13 cellular contexts compared by ENCODE assay signal in the genomic region with DNA sequence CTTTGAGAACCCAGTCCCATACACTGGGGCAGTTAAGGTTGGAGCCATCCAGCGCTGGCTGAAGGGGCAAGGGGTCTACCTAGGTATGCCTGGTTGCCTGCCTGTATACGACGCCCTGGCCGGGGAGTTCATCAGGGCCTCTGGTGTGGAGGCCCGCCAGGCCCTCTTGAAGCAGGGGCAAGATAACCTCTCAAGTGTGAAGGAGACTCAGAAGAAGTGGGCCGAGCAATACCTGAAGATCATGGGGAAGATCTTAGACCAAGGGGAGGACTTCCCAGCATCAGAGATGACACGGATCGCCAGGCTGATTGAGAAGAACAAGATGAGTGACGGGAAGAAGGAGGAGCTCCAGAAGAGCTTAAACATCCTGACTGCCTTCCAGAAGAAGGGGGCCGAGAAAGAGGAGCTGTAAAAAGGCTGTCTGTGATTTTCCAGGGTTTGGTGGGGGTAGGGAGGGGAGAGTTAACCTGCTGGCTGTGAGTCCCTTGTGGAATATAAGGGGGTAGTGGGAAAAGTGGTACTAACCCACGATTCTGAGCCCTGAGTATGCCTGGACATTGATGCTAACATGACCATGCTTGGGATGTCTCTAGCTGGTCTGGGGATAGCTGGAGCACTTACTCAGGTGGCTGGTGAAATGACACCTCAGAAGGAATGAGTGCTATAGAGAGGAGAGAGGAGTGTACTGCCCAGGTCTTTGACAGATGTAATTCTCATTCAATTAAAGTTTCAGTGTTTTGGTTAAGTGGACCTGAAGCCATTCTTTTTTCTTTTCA. TPM values are rescaled to one million over a fixed set of nuclear protein-coding genes. Genes with fewer than 3 reads are reported as not detected.
DNase-seq lines count a peak whose midpoint lies in the region; ATAC-seq and TF ChIP-seq lines count a peak whose summit lies in the region.
"Had no signal": no experiment of that assay in that cellular context is flagged by ENCODE, and none has a peak within 500 bp of the region (broad histone marks: within the 10 kb centered on the region; RNA-seq: fewer than 3 reads in every experiment).

No MANE protein-coding gene starts in this region.

- H3K27me3 ChIP-seq in GM23338 (ENCODE audit: insufficient read depth), result no peaks in the 10 kb centered on the region

- H4K20me1 ChIP-seq in GM23338 (replicated peaks; ENCODE audit: insufficient read depth), result peaks cover 57% of the 10 kb centered on the region

- peaks cover 33% of the 10 kb centered on the region for H3K4me1 Mint-ChIP-seq in activated CD4-positive, alpha-beta T cell treated with anti-CD3 and anti-CD28 coated beads, Interleukin-2, amount 10 ng/mL, durations not matched to agents 24 days and 14 days
- H3K4me1 Mint-ChIP-seq in GM23338, result peaks cover 12% of the 10 kb centered on the region; the same call in 2 of the 3 replicates
- H3K4me1 Mint-ChIP-seq in activated naive CD8-positive, alpha-beta T cell (ENCODE audit: low read depth), result peaks cover 43% of the 10 kb centered on the region
- H3K4me1 Mint-ChIP-seq in naive thymus-derived CD8-positive, alpha-beta T cell, result peaks cover 30 to 57% (median 49%) of the 10 kb centered on the region in 4 donors

- 0 out of 2 replicates have a peak overlapping the region, but pooled peaks have one; percentile 1 for H3K27ac ChIP-seq in GM23338 (ENCODE audit: low read depth)

- H3K4me1 ChIP-seq in GM23338 (ENCODE audit: insufficient read depth), result no peaks in the 10 kb centered on the region

- no peak overlapping the region for H3K4me3 Mint-ChIP-seq in activated CD4-positive, alpha-beta T cell treated with anti-CD3 and anti-CD28 coated beads, Interleukin-2, amount 10 ng/mL, durations not matched to agents 24 days and 14 days
- H3K4me3 Mint-ChIP-seq in GM23338, result no peak overlapping the region
- H3K4me3 Mint-ChIP-seq in activated naive CD8-positive, alpha-beta T cell, result no peak overlapping the region
- H3K4me3 Mint-ChIP-seq in naive thymus-derived CD8-positive, alpha-beta T cell, result no peak overlapping the region
- H3K4me3 Mint-ChIP-seq: stimulated activated memory B cell treated with anti-CD40 and anti-IgM and Interleukin-4, amounts not matched to agents 10 μg/mL and 1 μg/mL and 100 μg/mL, for 72 hours had no signal

- peaks cover 49% of the 10 kb centered on the region for H3K36me3 Mint-ChIP-seq in activated CD4-positive, alpha-beta T cell treated with anti-CD3 and anti-CD28 coated beads, Interleukin-2, amount 10 ng/mL, durations not matched to agents 24 days and 14 days (ENCODE audit: low read depth)
- peaks cover 58% of the 10 kb centered on the region for H3K36me3 Mint-ChIP-seq in GM23338 (ENCODE audit: low read depth)
- H3K36me3 Mint-ChIP-seq in activated naive CD8-positive, alpha-beta T cell, result peaks cover 8% of the 10 kb centered on the region
- peaks cover 0 to 77% (median 5%) of the 10 kb centered on the region in 3 donors for H3K36me3 Mint-ChIP-seq in naive thymus-derived CD8-positive, alpha-beta T cell

- no peak overlapping the region for H3K4me3 ChIP-seq in GM23338

- H3F3A ChIP-seq in GM23338 (replicated peaks; ENCODE audit: low read depth), result peaks cover 28% of the 10 kb centered on the region

- no peaks in the 10 kb centered on the region for H3K9me2 ChIP-seq in GM23338 (ENCODE audit: insufficient read depth)

- H3K27ac Mint-ChIP-seq in activated CD4-positive, alpha-beta T cell treated with anti-CD3 and anti-CD28 coated beads, Interleukin-2, amount 10 ng/mL, durations not matched to agents 24 days and 14 days, result peak overlapping the region; percentile 54
- no peak overlapping the region for H3K27ac Mint-ChIP-seq in GM23338
- H3K27ac Mint-ChIP-seq in activated naive CD8-positive, alpha-beta T cell, result peak overlapping the region; percentile 66
- H3K27ac Mint-ChIP-seq in naive thymus-derived CD8-positive, alpha-beta T cell, result peak overlapping the region; percentile 5 to 86 (median 60)
- H3K27ac Mint-ChIP-seq: stimulated activated memory B cell treated with anti-CD40 and anti-IgM and Interleukin-4, amounts not matched to agents 10 μg/mL and 1 μg/mL and 100 μg/mL, for 72 hours had no signal

- H3K27me3 Mint-ChIP-seq in activated CD4-positive, alpha-beta T cell treated with anti-CD3 and anti-CD28 coated beads, Interleukin-2, amount 10 ng/mL, durations not matched to agents 24 days and 14 days, result no peaks in the 10 kb centered on the region
- peaks cover 3% of the 10 kb centered on the region for H3K27me3 Mint-ChIP-seq in GM23338 (ENCODE audit: insufficient read depth, low read depth, poor library complexity)
- no peaks in the 10 kb centered on the region for H3K27me3 Mint-ChIP-seq in activated naive CD8-positive, alpha-beta T cell
- H3K27me3 Mint-ChIP-seq in naive thymus-derived CD8-positive, alpha-beta T cell, result no peaks in the 10 kb centered on the region
- H3K27me3 Mint-ChIP-seq: stimulated activated memory B cell treated with anti-CD40 and anti-IgM and Interleukin-4, amounts not matched to agents 10 μg/mL and 1 μg/mL and 100 μg/mL, for 72 hours had no signal

- no peak overlapping the region for H2AFZ ChIP-seq in GM23338

- DNase-seq in activated CD4-positive, alpha-beta T cell treated with anti-CD3 and anti-CD28 coated beads, Interleukin-2, amount 10 ng/mL, durations not matched to agents 24 days and 14 days, result no peak
- DNase-seq in activated CD4-positive, alpha-beta T cell treated with anti-CD3 and anti-CD28 coated beads for 1 hour, result no peak
- DNase-seq in GM23338 (ENCODE audit: low spot score), result no peak
- no peak for DNase-seq in naive thymus-derived CD8-positive, alpha-beta T cell
- no peak for DNase-seq in inferior parietal cortex (ENCODE audit: extremely low spot score)
- no peak for DNase-seq in GM19240 (ENCODE audit: insufficient read length, low spot score)
- DNase-seq in DMS153 (lab: John Stamatoyannopoulos, UW), result no peak
- DNase-seq: activated CD4-positive, alpha-beta T cell treated with anti-CD3 and anti-CD28 coated beads for 4 hours; H7; NCI-H1694; NCI-H524 treated with DMSO at 0.1 percent for 48 hours had no signal

- H3K9me3 Mint-ChIP-seq in activated CD4-positive, alpha-beta T cell treated with anti-CD3 and anti-CD28 coated beads, Interleukin-2, amount 10 ng/mL, durations not matched to agents 24 days and 14 days, result no peaks in the 10 kb centered on the region
- no peaks in the 10 kb centered on the region for H3K9me3 Mint-ChIP-seq in GM23338
- no peaks in the 10 kb centered on the region for H3K9me3 Mint-ChIP-seq in activated naive CD8-positive, alpha-beta T cell (ENCODE audit: low read depth)
- H3K9me3 Mint-ChIP-seq in naive thymus-derived CD8-positive, alpha-beta T cell, result no peaks in the 10 kb centered on the region
- H3K9me3 Mint-ChIP-seq: stimulated activated memory B cell treated with anti-CD40 and anti-IgM and Interleukin-4, amounts not matched to agents 10 μg/mL and 1 μg/mL and 100 μg/mL, for 72 hours had no signal

- H3K4me2 ChIP-seq in GM23338, result no peak overlapping the region

- peaks cover 26% of the 10 kb centered on the region for H3K36me3 ChIP-seq in GM23338 (ENCODE audit: insufficient read depth)

- peaks cover 46% of the 10 kb centered on the region for H3K79me2 ChIP-seq in GM23338 (replicated peaks; ENCODE audit: insufficient read depth)

- TF ChIP-seq CTCF in GM23338 (conservative IDR thresholded peaks at IDR 0.05; ENCODE audit: low read depth in 2 of 2), result no peak

- intact Hi-C loops in activated CD4-positive, alpha-beta T cell treated with anti-CD3 and anti-CD28 coated beads, Interleukin-2, amount 10 ng/mL, durations not matched to agents 24 days and 14 days (cut with micrococcal nuclease), result no loop called here

- POLR2A ChIA-PET in naive thymus-derived CD8-positive, alpha-beta T cell (lab: Charles Lee), result interaction anchor here (1.4 to 3.4 kb wide), 2 partner anchors 8 to 10 kb away, joined by 4 to 15 read pairs; a partner anchor contains a TSS

- ATAC-seq in GM23338, result no peak
- ATAC-seq in naive thymus-derived CD8-positive, alpha-beta T cell, result no peak
- ATAC-seq: stimulated activated memory B cell treated with anti-CD40 and anti-IgM and Interleukin-4, amounts not matched to agents 10 μg/mL and 1 μg/mL and 100 μg/mL, for 72 hours had no signal

RNA-seq across cellular contexts. Expression of a gene that starts 9.2 kb away (rescaled TPM):
- total RNA-seq in activated CD4-positive, alpha-beta T cell treated with anti-CD3 and anti-CD28 coated beads, Interleukin-2, amount 10 ng/mL, durations not matched to agents 24 days and 14 days, result 56.6 and 60.9 TPM in 2 replicates
- 90.7 and 91.1 TPM in 2 replicates for total RNA-seq in GM23338 (2014; rRNA removed; shearing (Covaris generic))
- 166 and 173 TPM in 2 replicates for polyA plus RNA-seq in GM23338 (2016; fragmentation: Nextera tagmentation; extraction: Ambion mirVana)
- total RNA-seq in naive thymus-derived CD8-positive, alpha-beta T cell, result 100 to 1,000 TPM; 161 to 162 TPM
- polyA plus RNA-seq in naive thymus-derived CD8-positive, alpha-beta T cell, result 100 to 1,000 TPM; 181 to 199 (median 190) TPM

RNA-seq across cellular contexts. Expression of a gene that starts 9.5 kb away (rescaled TPM):
- 9.7 and 11.1 TPM in 2 replicates for total RNA-seq in activated CD4-positive, alpha-beta T cell treated with anti-CD3 and anti-CD28 coated beads, Interleukin-2, amount 10 ng/mL, durations not matched to agents 24 days and 14 days
- total RNA-seq in GM23338 (2014; rRNA removed; shearing (Covaris generic)), result 8.0 and 12.0 TPM in 2 replicates
- 6.6 and 10.4 TPM in 2 replicates for polyA plus RNA-seq in GM23338 (2016; fragmentation: Nextera tagmentation; extraction: Ambion mirVana)
- total RNA-seq in naive thymus-derived CD8-positive, alpha-beta T cell, result 10 to 100 TPM; 28.7 to 30.9 TPM
- polyA plus RNA-seq in naive thymus-derived CD8-positive, alpha-beta T cell, result 10 to 100 TPM; 12.0 to 15.6 (median 14.0) TPM
